9 cellular contexts compared by ENCODE assay signal in genomic region chr11:75768909-75769771, GRCh38. TPM values are rescaled to one million over a fixed set of nuclear protein-coding genes. Genes with fewer than 3 reads are reported as not detected.
A peak's percentile ranks its signal among the peaks of the same experiment; 100 is the strongest.
DNase-seq lines count a peak whose midpoint lies in the region; ATAC-seq and TF ChIP-seq lines count a peak whose summit lies in the region.
"Had no signal": no experiment of that assay in that cellular context is flagged by ENCODE, and none has a peak within 500 bp of the region (broad histone marks: within the 10 kb centered on the region; RNA-seq: fewer than 3 reads in every experiment).

No MANE protein-coding gene starts in this region.

- H3K36me3 ChIP-seq in BJ (ENCODE audit: control insufficient read depth, insufficient read depth, low read length), result no peaks in the 10 kb centered on the region

- H3K4me1 Mint-ChIP-seq in IgD-negative memory B cell, result peaks cover 40 to 50% (median 49%) of the 10 kb centered on the region in 3 donors
- peaks cover 18% of the 10 kb centered on the region for H3K4me1 Mint-ChIP-seq in chondrocyte (ENCODE audit: low read depth)

- H3K9me3 Mint-ChIP-seq in IgD-negative memory B cell (no peaks in the 10 kb centered on the region), chondrocyte (ENCODE audit: low read depth) (no peaks in the 10 kb centered on the region)

- peak overlapping the region in 2 of 3 donors; percentile 91 to 95 for H3K27ac Mint-ChIP-seq in IgD-negative memory B cell
- no peak overlapping the region for H3K27ac Mint-ChIP-seq in chondrocyte (ENCODE audit: unreplicated experiment)

- peak overlapping the region; percentile 40 for H3K4me3 ChIP-seq in BJ (ENCODE audit: low read depth, low read length)
- peak overlapping the region; percentile 50 for H3K4me3 ChIP-seq in mononuclear cell (ENCODE audit: low read length)

- no peaks in the 10 kb centered on the region for H3K9me3 ChIP-seq in mononuclear cell (ENCODE audit: low read depth, low read length)

- H3K4me3 Mint-ChIP-seq in IgD-negative memory B cell (peak overlapping the region; percentile 83 to 94 (median 88)), chondrocyte (ENCODE audit: unreplicated experiment) (peak overlapping the region; percentile 68)

- TF ChIP-seq CTCF in BJ (IDR thresholded peaks at IDR 0.05; ENCODE audit: insufficient read depth, low read depth, low read length) (no peak), chondrocyte (IDR thresholded peaks at IDR 0.05) (peak; percentile 14)

- H3K27me3 ChIP-seq in BJ (ENCODE audit: control insufficient read depth, insufficient read depth, low read length) (peaks cover 18% of the 10 kb centered on the region), mononuclear cell (ENCODE audit: insufficient read depth, low read length) (no peaks in the 10 kb centered on the region)

- H3K27me3 Mint-ChIP-seq in IgD-negative memory B cell (peaks cover 5% of the 10 kb centered on the region), chondrocyte (ENCODE audit: low read depth) (peaks cover 34% of the 10 kb centered on the region)

- POLR2A ChIA-PET in BJ (lab: Charles Lee), result no interaction called here

- DNase-seq in BJ (ENCODE audit: low read depth) (no peak), chondrocyte (ENCODE audit: low spot score) (no peak), NCI-H1436 (lab: John Stamatoyannopoulos, UW) (no peak), HuH-7 (ENCODE audit: low spot score) (no peak)
- no peak for DNase-seq in activated CD4-positive, alpha-beta T cell treated with anti-CD3 and anti-CD28 coated beads, Interleukin-2, amount 50 U/mL, for 4 hours

- H3K4me1 ChIP-seq in mononuclear cell (ENCODE audit: insufficient read depth, low read length), result peaks cover 70% of the 10 kb centered on the region

- CTCF ChIA-PET in BJ (lab: Yijun Ruan, JAX), result interaction anchor here (1.7 kb wide), 1 partner anchor 34 kb away, joined by 5 read pairs; no protein-coding TSS in a partner anchor

- peaks cover 3% of the 10 kb centered on the region for H3K36me3 Mint-ChIP-seq in IgD-negative memory B cell
- H3K36me3 Mint-ChIP-seq in chondrocyte (ENCODE audit: low read depth), result no peaks in the 10 kb centered on the region

- ATAC-seq in HG02885 (IDR thresholded peaks at IDR 0.05; ENCODE audit: poor library complexity, unreplicated experiment), result no peak

RNA-seq across cellular contexts. Expression of gene DGAT2, which starts 0.6 kb away (rescaled TPM):
- 1.1 and 2.6 TPM in 2 replicates for polyA plus RNA-seq in BJ (2011; rRNA removed)
- 0.51 and 1.3 TPM in 2 replicates for polyA minus RNA-seq in BJ (2011; rRNA and poly(A)+ RNA removed)
- polyA plus RNA-seq in IgD-negative memory B cell, result 21.9 TPM
- total RNA-seq in chondrocyte, result 1.3 to 1.6 TPM in 2 of 3 replicates, not detected in the other
- 5.5 TPM for total RNA-seq in mononuclear cell

RNA-seq across cellular contexts. Expression of gene UVRAG, which starts 45.9 kb away (rescaled TPM):
- 8.2 and 10.7 TPM in 2 replicates for polyA plus RNA-seq in BJ (2011; rRNA removed)
- 8.8 and 13.3 TPM in 2 replicates for polyA minus RNA-seq in BJ (2011; rRNA and poly(A)+ RNA removed)
- 79.9 TPM for polyA plus RNA-seq in IgD-negative memory B cell
- 15.7 to 32.5 TPM (median 16.9 TPM) in 3 replicates for total RNA-seq in chondrocyte
- total RNA-seq in mononuclear cell, result 42.5 TPM

RNA-seq across cellular contexts. Expression of gene MOGAT2, which starts 51.5 kb away (rescaled TPM):
- polyA plus RNA-seq in BJ (2011; rRNA removed), result not detected in 2 replicates
- not detected in 2 replicates for polyA minus RNA-seq in BJ (2011; rRNA and poly(A)+ RNA removed)
- polyA plus RNA-seq in IgD-negative memory B cell, result not detected
- not detected in 3 replicates for total RNA-seq in chondrocyte
- total RNA-seq in mononuclear cell, result not detected
- total RNA-seq: glomerular endothelial cell had no signal
